Comparison of ENCODE assay signal across 8 cellular contexts in the genomic region with DNA sequence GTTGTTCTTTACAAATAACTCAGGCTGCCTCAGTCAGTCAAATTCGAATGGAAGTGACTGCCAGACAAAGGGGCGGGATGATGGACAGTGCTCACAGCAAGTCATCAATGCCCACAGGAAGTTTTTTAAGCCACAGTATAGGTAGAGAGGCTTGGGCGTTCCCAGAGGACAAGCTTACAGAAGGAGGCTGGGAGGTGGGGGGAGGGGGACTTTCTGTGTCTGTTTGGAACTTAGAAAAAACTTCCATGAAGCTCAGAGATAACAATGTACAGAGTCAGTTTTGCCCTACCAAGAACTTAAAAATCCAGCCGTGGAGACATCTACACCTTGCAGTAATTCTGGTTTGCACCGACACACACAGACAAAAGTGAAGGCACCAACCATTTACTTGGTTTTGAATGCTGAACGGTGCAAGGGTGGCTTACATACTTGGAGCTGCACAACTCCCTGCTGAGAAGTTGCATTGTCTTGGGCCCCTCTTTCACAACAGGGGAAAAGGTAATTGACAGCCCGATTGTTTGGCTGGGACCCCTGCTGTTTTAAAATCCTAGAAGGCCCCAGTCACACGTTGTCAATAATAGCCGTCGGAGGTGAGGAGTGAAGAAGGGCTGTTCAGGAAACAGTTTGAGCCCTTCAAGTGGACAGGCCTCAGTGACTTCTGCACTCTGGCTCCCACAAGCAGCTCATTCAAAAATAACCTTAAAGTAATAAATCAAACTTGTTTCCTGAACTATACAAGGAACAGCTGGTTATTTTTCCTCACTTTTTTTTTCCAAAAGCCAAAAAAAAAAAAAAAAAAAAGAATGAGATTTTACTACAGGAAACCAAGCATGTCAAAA. TPM values are rescaled to one million over a fixed set of nuclear protein-coding genes. Genes with fewer than 3 reads are reported as not detected.
DNase-seq lines count a peak whose midpoint lies in the region; ATAC-seq, FAIRE-seq and TF ChIP-seq lines count a peak whose summit lies in the region.

No MANE protein-coding gene starts in this region.

- H4K20me1 ChIP-seq in HCT116 (ENCODE audit: insufficient read depth) (no peaks in the 10 kb centered on the region), endothelial cell of umbilical vein (replicated peaks; ENCODE audit: control insufficient read depth, extremely low read depth, insufficient read depth, low read length) (no peaks in the 10 kb centered on the region)

- POLR2A ChIA-PET in HCT116 (lab: Charles Lee) = no interaction called here
- POLR2A ChIA-PET in endothelial cell of umbilical vein (lab: Charles Lee) = interaction anchor here (0.6 to 1.1 kb wide), 3 partner anchors 18 to 423 kb away, joined by 3 to 5 read pairs (median 4); a partner anchor contains a TSS

- RAD21 ChIA-PET in HCT116 (lab: Charles Lee; ENCODE audit: low non-redundant PET in 1 of 2, low total read pairs in 2 of 2, uncharacterized antibody in 2 of 2, unreplicated experiment in 2 of 2) = interaction anchor here in 1 of 2 experiments (0.7 kb wide), 1 partner anchor 735 kb away, joined by 4 read pairs; no protein-coding TSS in a partner anchor

- TF ChIP-seq POLR2A in HCT116 (IDR thresholded peaks at IDR 0.05; ENCODE audit: borderline replicate concordance, extremely low read depth, insufficient read depth, insufficient read length) (no peak), endothelial cell of umbilical vein (IDR thresholded peaks at IDR 0.05; ENCODE audit: low read depth, low read length) (no peak)

- CTCF ChIA-PET in HCT116 (lab: Charles Lee) (no interaction called here), endothelial cell of umbilical vein (lab: Charles Lee) (interaction anchor here (0.6 to 3.7 kb wide), 20 partner anchors 10 to 818 kb away, joined by 3 to 45 read pairs (median 4); a partner anchor contains a TSS)

- no peaks in the 10 kb centered on the region for H3K9me2 ChIP-seq in HCT116 (ENCODE audit: insufficient read depth)

- H3K4me1 ChIP-seq in HCT116 (ENCODE audit: control insufficient read depth in 1 of 2, insufficient read depth in 2 of 2, low read length in 2 of 2) (no peaks in the 10 kb centered on the region; a peak in 1 of 4 replicates), endothelial cell of umbilical vein (ENCODE audit: control insufficient read depth, extremely low read depth, insufficient read depth, low read length) (peaks cover 5% of the 10 kb centered on the region)

- H3K27ac Mint-ChIP-seq in nephron progenitor cell = peak overlapping the region; percentile 97

- H3K9me1 ChIP-seq in endothelial cell of umbilical vein (replicated peaks; ENCODE audit: control insufficient read depth, extremely low read depth, insufficient read depth, low read length) = no peaks in the 10 kb centered on the region

- no peaks in the 10 kb centered on the region for H3K27me3 Mint-ChIP-seq in nephron progenitor cell (ENCODE audit: low read depth, poor library complexity)

- H3K79me2 ChIP-seq in HCT116 (ENCODE audit: insufficient read depth, low read length) (no peaks in the 10 kb centered on the region), endothelial cell of umbilical vein (ENCODE audit: control insufficient read depth, insufficient read depth, low read length) (no peaks in the 10 kb centered on the region)

- intact Hi-C loops in HCT116 (cut with micrococcal nuclease) (loop anchor here (5.0 kb wide), 1 partner anchor 682 kb away; no protein-coding TSS in a partner anchor), endothelial cell of umbilical vein (cut with micrococcal nuclease) (loop anchor here (1.0 to 5.0 kb wide), 5 partner anchors 18 to 727 kb away; a partner anchor contains a TSS)

- dilution Hi-C loops in endothelial cell of umbilical vein (cut with MboI; ENCODE audit: extremely low pct_ligation_motif_present, low sequenced_read_pairs) = no loop called here

- H3K4me2 ChIP-seq in HCT116 (ENCODE audit: low read length) = no peak overlapping the region
- no peak overlapping the region for H3K4me2 ChIP-seq in endothelial cell of umbilical vein (ENCODE audit: insufficient read depth, low read length)

- H3K27me3 ChIP-seq in HCT116 (ENCODE audit: insufficient read depth, low read length) (no peaks in the 10 kb centered on the region), endothelial cell of umbilical vein (ENCODE audit: control insufficient read depth in 2 of 2, insufficient read depth in 2 of 2, low read length in 2 of 2) (no peaks in the 10 kb centered on the region)

- peaks cover 10% of the 10 kb centered on the region for H3K9me3 Mint-ChIP-seq in nephron progenitor cell

- H3K9me3 ChIP-seq in HCT116 (ENCODE audit: control insufficient read depth in 1 of 2, insufficient read depth in 1 of 2, low read depth in 1 of 2, low read length in 2 of 2) (no peaks in the 10 kb centered on the region), endothelial cell of umbilical vein (replicated peaks; ENCODE audit: control insufficient read depth, insufficient read depth, low read length) (no peaks in the 10 kb centered on the region)

- H3K4me3 Mint-ChIP-seq in nephron progenitor cell = peak overlapping the region; percentile 68

- TF ChIP-seq RAD21 in HCT116 (IDR thresholded peaks at IDR 0.05; ENCODE audit: low read depth) = no peak

- TF ChIP-seq CTCF in HCT116 (IDR thresholded peaks at IDR 0.05 in 2 of 3, conservative IDR thresholded peaks at IDR 0.05 in 1 of 3; ENCODE audit: borderline replicate concordance in 1 of 3, insufficient read depth in 1 of 3, low read depth in 2 of 3, low read length in 2 of 3) = no peak
- TF ChIP-seq CTCF in endothelial cell of umbilical vein (IDR thresholded peaks at IDR 0.05; ENCODE audit: extremely low read depth in 1 of 2, insufficient read depth in 1 of 2, low read depth in 1 of 2, low read length in 2 of 2) = no peak
- no peak for TF ChIP-seq CTCF in nephron progenitor cell (IDR thresholded peaks at IDR 0.05)

- BruUV-seq in HCT116 (replicated peaks; lab: Mats Ljungman, UMichigan) = no TSS peak
- no TSS peak for BruUV-seq in endothelial cell of umbilical vein (replicated peaks; lab: Mats Ljungman, UMichigan)

- H3K4me3 ChIP-seq in HCT116 (replicated peaks in 1 of 2; ENCODE audit: low read depth in 1 of 2, low read length in 2 of 2) = no peak overlapping the region
- no peak overlapping the region for H3K4me3 ChIP-seq in endothelial cell of umbilical vein (replicated peaks in 1 of 3; ENCODE audit: insufficient read depth in 1 of 3, low read depth in 1 of 3, low read length in 3 of 3)

- ATAC-seq in HCT116 = no peak
- ATAC-seq in HG03521 (IDR thresholded peaks at IDR 0.05; ENCODE audit: unreplicated experiment) = no peak

- FAIRE-seq in endothelial cell of umbilical vein (lab: Jason Lieb, UNC) = peak; percentile 37

- no peak overlapping the region for H3K9ac ChIP-seq in HCT116 (ENCODE audit: low read length)
- H3K9ac ChIP-seq in endothelial cell of umbilical vein (replicated peaks; ENCODE audit: extremely low read depth, insufficient read depth, low read length) = no peak overlapping the region

- H3K36me3 ChIP-seq in HCT116 (ENCODE audit: control insufficient read depth in 1 of 2, insufficient read depth in 2 of 2, low read length in 2 of 2) (no peaks in the 10 kb centered on the region), endothelial cell of umbilical vein (ENCODE audit: control insufficient read depth in 2 of 2, extremely low read depth in 1 of 2, insufficient read depth in 2 of 2, low read length in 2 of 2) (no peaks in the 10 kb centered on the region)

- H3K4me1 Mint-ChIP-seq in nephron progenitor cell = peaks cover 58% of the 10 kb centered on the region

- peak overlapping the region; percentile 53 for H2AFZ ChIP-seq in HCT116 (ENCODE audit: low read depth, low read length, poor library complexity, severe bottlenecking)
- H2AFZ ChIP-seq in endothelial cell of umbilical vein (ENCODE audit: low read depth, low read length) = no peak overlapping the region

- H3K36me3 Mint-ChIP-seq in nephron progenitor cell (ENCODE audit: low read depth) = peaks cover 8% of the 10 kb centered on the region

- H3K27ac ChIP-seq in HCT116 (ENCODE audit: low read depth, low read length) (no peak overlapping the region), endothelial cell of umbilical vein (ENCODE audit: insufficient read depth, low read depth, low read length) (no peak overlapping the region)

- DNase-seq in HCT116 (ENCODE audit: low read depth, low spot score) (no peak), NCI-H510A (lab: John Stamatoyannopoulos, UW) (peak; percentile 47), endothelial cell of umbilical vein (ENCODE audit: low read depth, low spot score) (peak; percentile 72), nephron progenitor cell (peak; percentile 41), activated gamma-delta T cell treated with Interleukin-2 at 50 U/mL for 16 hours (no peak), GOT3 (lab: John Stamatoyannopoulos, UW) (no peak), NCI-H2196 (lab: John Stamatoyannopoulos, UW; ENCODE audit: unreplicated experiment) (no peak)

TF ChIP-seq in HCT116, 20 proteins besides CTCF, POLR2A, EP300 and RAD21 (continues in another document):
- TF ChIP-seq, protein P1, sequence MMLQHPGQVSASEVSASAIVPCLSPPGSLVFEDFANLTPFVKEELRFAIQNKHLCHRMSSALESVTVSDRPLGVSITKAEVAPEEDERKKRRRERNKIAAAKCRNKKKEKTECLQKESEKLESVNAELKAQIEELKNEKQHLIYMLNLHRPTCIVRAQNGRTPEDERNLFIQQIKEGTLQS (IDR thresholded peaks at IDR 0.05) = no peak

TF ChIP-seq in endothelial cell of umbilical vein, 7 proteins besides CTCF, POLR2A, EP300 and RAD21 (continues in another document):
- TF ChIP-seq GATA2 (IDR thresholded peaks at IDR 0.05; ENCODE audit: insufficient read depth, insufficient read length, low read depth, low read length) = no peak
- TF ChIP-seq MYC (IDR thresholded peaks at IDR 0.05; ENCODE audit: low read depth, low read length) = no peak
- TF ChIP-seq EZH2 (IDR thresholded peaks at IDR 0.05; ENCODE audit: borderline replicate concordance, low read depth, low read length, severe bottlenecking) = no peak
- no peak for TF ChIP-seq FOS (IDR thresholded peaks at IDR 0.05; ENCODE audit: borderline replicate concordance, insufficient read depth, low read length)
- TF ChIP-seq POLR2AphosphoS5 (IDR thresholded peaks at IDR 0.05; ENCODE audit: insufficient read depth, low read depth, low read length) = no peak
- TF ChIP-seq JUN (IDR thresholded peaks at IDR 0.05; ENCODE audit: borderline replicate concordance, insufficient read depth, insufficient read length, low read depth) = no peak

RNA-seq across cellular contexts. Expression of a gene that starts 18.8 kb away (rescaled TPM):
- total RNA-seq in HCT116 (2021; ENCODE audit: unreplicated experiment) (7.2 TPM), endothelial cell of umbilical vein (26.2 and 27.9 TPM in 2 replicates)
- polyA plus RNA-seq in HCT116 (2012) = 6.4 and 6.9 TPM in 2 replicates
- polyA plus RNA-seq in endothelial cell of umbilical vein = 52.3 and 65.0 TPM in 2 replicates
- polyA plus RNA-seq in endothelial cell of umbilical vein (2011; cell fraction: cytosol; rRNA removed) = 49.4 and 58.1 TPM in 2 replicates
- 48.5 and 49.4 TPM in 2 replicates for polyA plus RNA-seq in endothelial cell of umbilical vein (2011; cell fraction: nucleus; rRNA removed)
- polyA plus RNA-seq in endothelial cell of umbilical vein (2012) = 20.2 and 27.1 TPM in 2 replicates
- polyA minus RNA-seq in endothelial cell of umbilical vein = 61.5 and 68.5 TPM in 2 replicates
- polyA minus RNA-seq in endothelial cell of umbilical vein (2011; cell fraction: cytosol; rRNA and poly(A)+ RNA removed) = 2.9 TPM
- polyA minus RNA-seq in endothelial cell of umbilical vein (2011; cell fraction: nucleus; rRNA and poly(A)+ RNA removed) = 34.4 and 35.8 TPM in 2 replicates

Comparison
In these comparisons a context has a peak if more than half of its experiments do, and no peak if none do; other contexts are left out.
1. DNase-seq: peak in NCI-H510A (single experiment), endothelial cell of umbilical vein (single experiment) and nephron progenitor cell (single experiment); none in HCT116 (single experiment), activated gamma-delta T cell treated with Interleukin-2 at 50 U/mL for 16 hours (single experiment), GOT3 (single experiment) and NCI-H2196 (single experiment).